ENCODE assay signal across 22 cellular contexts in genomic region chr6:49909508-49910047, GRCh38. TPM values are rescaled to one million over a fixed set of nuclear protein-coding genes. Genes with fewer than 3 reads are reported as not detected.
"Had no signal": no experiment of that assay in that cellular context is flagged by ENCODE, and none has a peak within 500 bp of the region (broad histone marks: within the 10 kb centered on the region; RNA-seq: fewer than 3 reads in every experiment).

No MANE protein-coding gene starts in this region.

- H3K4me1 ChIP-seq: heart right ventricle, prostate gland, testis, upper lobe of left lung had no signal

- H3K27ac ChIP-seq: adrenal gland, dorsolateral prefrontal cortex, heart right ventricle, prostate gland, stomach, testis, upper lobe of left lung had no signal

- DNase-seq: activated CD4-positive, alpha-beta T cell treated with anti-CD3 and anti-CD28 coated beads for 48 hours; activated CD8-positive, alpha-beta T cell treated with anti-CD3 and anti-CD28 coated beads for 36 hours; activated effector memory CD4-positive, alpha-beta T cell treated with Interleukin-2 at 50 U/mL for 16 hours; activated T-cell treated with anti-CD3 and anti-CD28 coated beads, Interleukin-2, amount 50 U/mL, for 4 hours; adrenal gland; dorsolateral prefrontal cortex; endodermal cell; heart right ventricle; midbrain; stimulated activated CD4-positive, alpha-beta T cell treated with anti-CD3 and anti-CD28 coated beads, Interleukin-1b, Interleukin-23, amount 100 ng/mL, for 48 hours; stomach; testis; upper lobe of left lung had no signal

- H3K9me3 ChIP-seq: adrenal gland, heart right ventricle, prostate gland, stomach, testis, upper lobe of left lung had no signal

- H3K27me3 ChIP-seq: adrenal gland, stomach, testis, upper lobe of left lung had no signal

- H3K36me3 ChIP-seq: adrenal gland, heart right ventricle, prostate gland, stomach, upper lobe of left lung had no signal

- ATAC-seq: activated CD8-positive, alpha-beta T cell treated with anti-CD3 and anti-CD28 coated beads for 36 hours; activated T-cell treated with anti-CD3 and anti-CD28 coated beads, Interleukin-2, amount 50 U/mL, for 4 hours; sciatic nerve; WTC11 had no signal

- H3K4me3 ChIP-seq: adrenal gland, dorsolateral prefrontal cortex, heart right ventricle, lung, prostate gland, stomach, testis, upper lobe of left lung had no signal

RNA-seq across cellular contexts. Expression of gene CRISP1, which starts 43.2 kb away (rescaled TPM):
- total RNA-seq: activated CD8-positive, alpha-beta T cell treated with anti-CD3 and anti-CD28 coated beads for 36 hours; activated T-cell treated with anti-CD3 and anti-CD28 coated beads, Interleukin-2, amount 50 U/mL, for 4 hours; adrenal gland; dorsolateral prefrontal cortex; endodermal cell; epithelial cell of proximal tubule; frontal cortex; heart right ventricle; lung; myocyte; neural crest cell; osteoblast; prostate gland; sciatic nerve; stomach; upper lobe of left lung; WTC11 had no signal

RNA-seq across cellular contexts. Expression of gene DEFB114, which starts 54.4 kb away (rescaled TPM):
- total RNA-seq: activated CD8-positive, alpha-beta T cell treated with anti-CD3 and anti-CD28 coated beads for 36 hours; activated T-cell treated with anti-CD3 and anti-CD28 coated beads, Interleukin-2, amount 50 U/mL, for 4 hours; adrenal gland; dorsolateral prefrontal cortex; endodermal cell; epithelial cell of proximal tubule; frontal cortex; heart right ventricle; lung; myocyte; neural crest cell; osteoblast; prostate gland; sciatic nerve; stomach; testis; upper lobe of left lung; WTC11 had no signal

RNA-seq across cellular contexts. Expression of gene DEFB113, which starts 59.8 kb away (rescaled TPM):
- total RNA-seq: activated CD8-positive, alpha-beta T cell treated with anti-CD3 and anti-CD28 coated beads for 36 hours; activated T-cell treated with anti-CD3 and anti-CD28 coated beads, Interleukin-2, amount 50 U/mL, for 4 hours; adrenal gland; dorsolateral prefrontal cortex; endodermal cell; epithelial cell of proximal tubule; frontal cortex; heart right ventricle; lung; myocyte; neural crest cell; osteoblast; prostate gland; sciatic nerve; stomach; testis; upper lobe of left lung; WTC11 had no signal
